8 cellular contexts compared by ENCODE assay signal in genomic region chr17:49788443-49789277, GRCh38. TPM values are rescaled to one million over a fixed set of nuclear protein-coding genes. Genes with fewer than 3 reads are reported as not detected.
DNase-seq lines count a peak whose midpoint lies in the region; ATAC-seq and TF ChIP-seq lines count a peak whose summit lies in the region.

TSS of gene KAT7 (plus strand) at chr17:49788681. CDS start at chr17:49788835, 154 bp downstream.

- peaks cover 17% of the 10 kb centered on the region for H3K36me3 ChIP-seq in CD8-positive, alpha-beta memory T cell (ENCODE audit: insufficient read depth, low read length)
- peaks cover 38% of the 10 kb centered on the region for H3K36me3 ChIP-seq in lower lobe of right lung

- H3K27me3 Mint-ChIP-seq in CD8-positive, alpha-beta memory T cell: no peaks in the 10 kb centered on the region

- H3K9me3 ChIP-seq in CD8-positive, alpha-beta memory T cell (ENCODE audit: low read length): no peaks in the 10 kb centered on the region
- no peaks in the 10 kb centered on the region for H3K9me3 ChIP-seq in lower lobe of right lung

- CTCF ChIA-PET in CD8-positive, alpha-beta memory T cell (lab: Charles Lee): interaction anchor here (0.6 to 3.4 kb wide), 14 partner anchors 9 to 219 kb away, joined by 3 to 18 read pairs (median 4); partner anchors contain the start of genes FAM117A and SLC35B1

- POLR2A ChIA-PET in CD8-positive, alpha-beta memory T cell (lab: Charles Lee): interaction anchor here (0.7 to 3.0 kb wide), 11 partner anchors 22 to 427 kb away, joined by 3 to 24 read pairs (median 5); partner anchors contain the start of genes FAM117A and SLC35B1

- no peaks in the 10 kb centered on the region for H3K9me3 Mint-ChIP-seq in CD8-positive, alpha-beta memory T cell

- no peak for TF ChIP-seq CTCF in lower lobe of right lung (IDR thresholded peaks at IDR 0.05)

- ATAC-seq in GM19468 (IDR thresholded peaks at IDR 0.05; ENCODE audit: extremely low read depth, unreplicated experiment): peak; percentile 90
- ATAC-seq in lower lobe of right lung: peak; percentile 97 to 98

- peak within 1 kb of the TSS; percentile 91 to 100 (median 96) for H3K4me3 Mint-ChIP-seq in CD8-positive, alpha-beta memory T cell

- peak within 1 kb of the TSS; percentile 90 to 100 (median 98) for H3K27ac Mint-ChIP-seq in CD8-positive, alpha-beta memory T cell

- DNase-seq in CD8-positive, alpha-beta memory T cell: peak; percentile 97 to 99 (median 99)
- DNase-seq in HS-5 (ENCODE audit: low read depth) (peak; percentile 96), lower lobe of right lung (peak; percentile 99)
- peak; percentile 99 for DNase-seq in NK-92 treated with Interleukin-12 subunit alpha and Interleukin-12 subunit beta, amount 100 ng/mL, for 24 hours (lab: John Stamatoyannopoulos, UW)
- DNase-seq in activated CD8-positive, alpha-beta memory T cell treated with anti-CD3 and anti-CD28 coated beads for 24 hours: peak; percentile 98
- peak; percentile 98 for DNase-seq in effector CD4-positive, alpha-beta T cell
- DNase-seq in stimulated activated CD4-positive, alpha-beta T cell treated with anti-CD3 and anti-CD28 coated beads, TNF-alpha, amount 100 ng/mL, for 24 hours (ENCODE audit: low read depth in 3 of 3): peak; percentile 97 to 99 (median 97)

- intact Hi-C loops in lower lobe of right lung (cut with DNase I): no loop called here

- H3K27me3 ChIP-seq in CD8-positive, alpha-beta memory T cell (ENCODE audit: insufficient read depth, low read length, poor library complexity, severe bottlenecking): no peaks in the 10 kb centered on the region
- no peaks in the 10 kb centered on the region for H3K27me3 ChIP-seq in lower lobe of right lung (ENCODE audit: low read depth)

- H3K36me3 Mint-ChIP-seq in CD8-positive, alpha-beta memory T cell: peaks cover 0 to 51% (median 5%) of the 10 kb centered on the region in 3 donors

- H3K4me1 ChIP-seq in CD8-positive, alpha-beta memory T cell (ENCODE audit: insufficient read depth, low read length): peaks cover 33% of the 10 kb centered on the region
- H3K4me1 ChIP-seq in lower lobe of right lung: peaks cover 44% of the 10 kb centered on the region

- peak within 1 kb of the TSS; percentile 98 for H3K27ac ChIP-seq in CD8-positive, alpha-beta memory T cell (ENCODE audit: low read depth, low read length)
- H3K27ac ChIP-seq in lower lobe of right lung: peak within 1 kb of the TSS; percentile 100

- H3K4me1 Mint-ChIP-seq in CD8-positive, alpha-beta memory T cell: peaks cover 50 to 60% (median 59%) of the 10 kb centered on the region in 3 donors

- H3K4me3 ChIP-seq in CD8-positive, alpha-beta memory T cell (ENCODE audit: low read length): peak within 1 kb of the TSS; percentile 93
- H3K4me3 ChIP-seq in lower lobe of right lung: peak within 1 kb of the TSS; percentile 97

RNA-seq across cellular contexts. Expression of gene KAT7, which starts in this region (rescaled TPM):
- 10 to 100 TPM; 66.1 to 75.8 TPM for total RNA-seq in CD8-positive, alpha-beta memory T cell
- polyA plus RNA-seq in CD8-positive, alpha-beta memory T cell: 58.1 TPM
- 56.7 TPM for total RNA-seq in lower lobe of right lung

Comparison
In these comparisons a context has a peak if more than half of its experiments do, and no peak if none do; other contexts are left out.
1. Peak in every context shown above with its lines: DNase-seq, ATAC-seq, H3K4me3 ChIP-seq and H3K27ac ChIP-seq.